8 cellular contexts compared by ENCODE assay signal in genomic region chr15:30625436-30626193, GRCh38.
DNase-seq lines count a peak whose midpoint lies in the region; ATAC-seq and TF ChIP-seq lines count a peak whose summit lies in the region.
"Not testable (repeated sequence)": the region's sequence is repeated elsewhere in the genome, so short reads cannot be mapped to it uniquely, and the experiment has no call there.

TSS of gene ARHGAP11B (plus strand) at chr15:30626128.

- intact Hi-C loops in activated T-helper 2 cell treated with anti-CD3 and anti-CD28 coated beads, Interferon-gamma antibody, Interleukin-2, Interleukin-4, amounts not matched to agents 10 μg/mL and 5 μg/mL and 100 μg/mL, durations not matched to agents 14 hours and 24 hours and 36 hours (cut with micrococcal nuclease); esophagus muscularis mucosa (cut with DNase I): not testable (repeated sequence)

- H3K4me2 ChIP-seq in mesendoderm (ENCODE audit: low read length): not testable (repeated sequence)

- DNase-seq in AG04450 (ENCODE audit: low read depth, low spot score): peak; percentile 93
- peak; percentile 92 to 97 (median 95) for DNase-seq in Peyer's patch
- peak; percentile 96 for DNase-seq in activated T-helper 2 cell treated with anti-CD3 and anti-CD28 coated beads, Interferon-gamma antibody, Interleukin-2, Interleukin-4, amounts not matched to agents 10 μg/mL and 5 μg/mL and 100 μg/mL, durations not matched to agents 14 hours and 24 hours and 36 hours (ENCODE audit: low spot score)
- peak; percentile 97 for DNase-seq in esophagus muscularis mucosa (ENCODE audit: extremely low spot score)
- peak; percentile 98 for DNase-seq in mesendoderm
- DNase-seq in stimulated activated CD4-positive, alpha-beta T cell treated with anti-CD3 and anti-CD28 coated beads, Interleukin-2, amount 100 ng/mL, for 48 hours: peak; percentile 86 to 89

- CTCF ChIA-PET in AG04450 (lab: Charles Lee): not testable (repeated sequence)

- peak within 1 kb of the TSS; percentile 98 for H3K9ac ChIP-seq in mesendoderm (ENCODE audit: low read length)

- POLR2A ChIA-PET in AG04450 (lab: Yijun Ruan, JAX): not testable (repeated sequence)

- not testable (repeated sequence) for H3K9me3 ChIP-seq in AG04450 (ENCODE audit: control insufficient read depth, insufficient read depth, low read length); Peyer's patch; esophagus muscularis mucosa

- TF ChIP-seq POLR2A in Peyer's patch (IDR thresholded peaks at IDR 0.05); esophagus muscularis mucosa (IDR thresholded peaks at IDR 0.05; ENCODE audit: low read depth): not testable (repeated sequence)

- H3K4me1 Mint-ChIP-seq in activated T-helper 2 cell treated with anti-CD3 and anti-CD28 coated beads, Interferon-gamma antibody, Interleukin-2, Interleukin-4, amounts not matched to agents 10 μg/mL and 5 μg/mL and 100 μg/mL, durations not matched to agents 14 hours and 24 hours and 36 hours (ENCODE audit: low read depth): peaks cover 19% of the 10 kb centered on the region

- peak within 1 kb of the TSS; percentile 96 for H3K27ac Mint-ChIP-seq in activated T-helper 2 cell treated with anti-CD3 and anti-CD28 coated beads, Interferon-gamma antibody, Interleukin-2, Interleukin-4, amounts not matched to agents 10 μg/mL and 5 μg/mL and 100 μg/mL, durations not matched to agents 14 hours and 24 hours and 36 hours

- not testable (repeated sequence) for H4K5ac ChIP-seq in mesendoderm (ENCODE audit: low read length)

- not testable (repeated sequence) for TF ChIP-seq EP300 in esophagus muscularis mucosa (IDR thresholded peaks at IDR 0.05)

- not testable (repeated sequence) for H3K4ac ChIP-seq in mesendoderm (ENCODE audit: low read depth, low read length)

- H3K18ac ChIP-seq in mesendoderm (ENCODE audit: low read length): peak within 1 kb of the TSS; percentile 51

- H3K9me3 Mint-ChIP-seq in activated T-helper 2 cell treated with anti-CD3 and anti-CD28 coated beads, Interferon-gamma antibody, Interleukin-2, Interleukin-4, amounts not matched to agents 10 μg/mL and 5 μg/mL and 100 μg/mL, durations not matched to agents 14 hours and 24 hours and 36 hours: not testable (repeated sequence)

- H2AK5ac ChIP-seq in mesendoderm (ENCODE audit: low read length): not testable (repeated sequence)

- not testable (repeated sequence) for H3K79me1 ChIP-seq in mesendoderm (ENCODE audit: low read length)

- H2BK5ac ChIP-seq in mesendoderm (ENCODE audit: low read length): not testable (repeated sequence)

- TF ChIP-seq CTCF in AG04450 (IDR thresholded peaks at IDR 0.05; ENCODE audit: low read depth, low read length); esophagus muscularis mucosa (IDR thresholded peaks at IDR 0.05): not testable (repeated sequence)
- TF ChIP-seq CTCF in Peyer's patch (IDR thresholded peaks at IDR 0.05): peak in 1 of 6 experiments; percentile 17

- H4K8ac ChIP-seq in mesendoderm (ENCODE audit: low read depth, low read length): peak within 1 kb of the TSS; percentile 39

- H3K56ac ChIP-seq in mesendoderm (ENCODE audit: low read length): peak within 1 kb of the TSS; percentile 98

- peaks cover 20% of the 10 kb centered on the region for H3K79me2 ChIP-seq in mesendoderm (ENCODE audit: control insufficient read depth, insufficient read depth, low read length)

- WGBS in esophagus muscularis mucosa: 0% methylated on average over 28 of the region's 35 CpGs
- WGBS in mesendoderm (ENCODE audit: extremely low coverage, insufficient coverage, low lambda C conversion rate): no CpG with 5 or more reads among the region's 35 CpGs

- H3K27ac ChIP-seq in AG04450 (ENCODE audit: low read depth, low read length): peak within 1 kb of the TSS; percentile 86
- H3K27ac ChIP-seq in Peyer's patch: peak within 1 kb of the TSS; percentile 65 to 88 (median 82)
- H3K27ac ChIP-seq in esophagus muscularis mucosa (replicated peaks in 1 of 4): peak within 1 kb of the TSS; percentile 75 to 87 (median 82)
- peak within 1 kb of the TSS; percentile 43 for H3K27ac ChIP-seq in mesendoderm (ENCODE audit: low read depth, low read length)

- peaks cover 25% of the 10 kb centered on the region for H3K36me3 Mint-ChIP-seq in activated T-helper 2 cell treated with anti-CD3 and anti-CD28 coated beads, Interferon-gamma antibody, Interleukin-2, Interleukin-4, amounts not matched to agents 10 μg/mL and 5 μg/mL and 100 μg/mL, durations not matched to agents 14 hours and 24 hours and 36 hours (ENCODE audit: low read depth)

- H3K4me3 ChIP-seq in AG04450 (ENCODE audit: low read depth, low read length) (peak within 1 kb of the TSS; percentile 73), Peyer's patch (peak within 1 kb of the TSS; percentile 44 to 75 (median 63)), esophagus muscularis mucosa (peak within 1 kb of the TSS; percentile 55 to 74 (median 58)), mesendoderm (ENCODE audit: low read length) (peak within 1 kb of the TSS; percentile 94)

- not testable (repeated sequence) for H2BK15ac ChIP-seq in mesendoderm (replicated peaks; ENCODE audit: low read depth)

- ATAC-seq in GM18907 (IDR thresholded peaks at IDR 0.05; ENCODE audit: unreplicated experiment) (peak; percentile 93), HG02981 (IDR thresholded peaks at IDR 0.05; ENCODE audit: unreplicated experiment) (peak; percentile 91)

- H2BK120ac ChIP-seq in mesendoderm (ENCODE audit: low read depth, low read length): not testable (repeated sequence)

- H3K4me3 Mint-ChIP-seq in activated T-helper 2 cell treated with anti-CD3 and anti-CD28 coated beads, Interferon-gamma antibody, Interleukin-2, Interleukin-4, amounts not matched to agents 10 μg/mL and 5 μg/mL and 100 μg/mL, durations not matched to agents 14 hours and 24 hours and 36 hours (ENCODE audit: low read depth): peak within 1 kb of the TSS; percentile 98

- not testable (repeated sequence) for H3K36me3 ChIP-seq in Peyer's patch; esophagus muscularis mucosa; mesendoderm (ENCODE audit: control insufficient read depth, insufficient read depth, low read length)

- H3K27me3 ChIP-seq in AG04450 (ENCODE audit: control insufficient read depth, insufficient read depth, low read length); Peyer's patch; esophagus muscularis mucosa; mesendoderm (ENCODE audit: insufficient read depth, low read length, poor library complexity): not testable (repeated sequence)

- H3K4me1 ChIP-seq in Peyer's patch; mesendoderm (ENCODE audit: control insufficient read depth, low read depth, low read length): not testable (repeated sequence)
- peaks cover 0 to 15% (median 7%) of the 10 kb centered on the region in 4 donors for H3K4me1 ChIP-seq in esophagus muscularis mucosa

- H3K27me3 Mint-ChIP-seq in activated T-helper 2 cell treated with anti-CD3 and anti-CD28 coated beads, Interferon-gamma antibody, Interleukin-2, Interleukin-4, amounts not matched to agents 10 μg/mL and 5 μg/mL and 100 μg/mL, durations not matched to agents 14 hours and 24 hours and 36 hours (ENCODE audit: low read depth): not testable (repeated sequence)

- not testable (repeated sequence) for H3K23ac ChIP-seq in mesendoderm (ENCODE audit: low read length)

Comparison
In these comparisons a context has a peak if more than half of its experiments do, and no peak if none do; other contexts are left out.
1. Peak in every context shown above with its lines: DNase-seq, ATAC-seq, H3K4me3 ChIP-seq and H3K27ac ChIP-seq.